Comparison of ENCODE assay signal across 2 cellular contexts in genomic region chr11:58582437-58582836, GRCh38.
TF ChIP-seq lines count a peak whose summit lies in the region.

No MANE protein-coding gene starts in this region.

TF ChIP-seq in SK-N-SH, 30 proteins besides CTCF, POLR2A, EP300 and RAD21:
- TF ChIP-seq TCF12 (IDR thresholded peaks at IDR 0.05): no peak
- TF ChIP-seq YY1 (IDR thresholded peaks at IDR 0.05; ENCODE audit: low read depth): no peak
- no peak for TF ChIP-seq MXI1 (IDR thresholded peaks at IDR 0.05; ENCODE audit: low read depth, low read length)

TF ChIP-seq in SK-N-SH treated with all-trans-retinoic acid at 6 μM for 48 hours, 23 proteins besides CTCF, POLR2A, EP300 and RAD21:
- no peak for TF ChIP-seq PPARA (CRISPR knock-in tag; IDR thresholded peaks at IDR 0.05; ENCODE audit: borderline replicate concordance)
- TF ChIP-seq TOX (CRISPR knock-in tag; IDR thresholded peaks at IDR 0.05; ENCODE audit: borderline replicate concordance): no peak
- TF ChIP-seq ZNF565 (CRISPR knock-in tag; conservative IDR thresholded peaks at IDR 0.05; ENCODE audit: low read depth): no peak
